8 cellular contexts compared by ENCODE assay signal in the genomic region with DNA sequence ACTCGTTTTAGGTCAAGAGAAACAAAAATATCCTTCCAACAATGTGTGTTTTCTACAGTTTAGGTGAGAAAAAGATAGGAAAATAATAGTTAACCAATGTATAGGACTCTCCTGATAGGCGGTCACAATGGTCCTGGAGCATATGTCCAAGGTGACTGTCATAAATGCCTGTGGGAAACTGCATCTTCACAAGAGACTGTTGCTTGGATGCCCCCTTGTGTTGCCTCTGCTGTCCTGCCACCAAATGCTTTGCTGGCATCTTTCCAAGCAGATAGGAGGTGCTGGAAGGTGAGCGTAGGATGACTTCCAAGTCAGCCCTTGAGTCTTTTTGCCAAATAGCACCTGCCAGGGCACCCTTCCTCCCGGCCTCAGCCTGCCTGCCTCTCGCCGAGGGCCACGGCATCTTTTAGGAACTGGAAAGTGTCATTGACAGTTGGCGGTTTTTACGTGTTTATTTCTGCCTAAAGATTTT. TPM values are rescaled to one million over a fixed set of nuclear protein-coding genes. Genes with fewer than 3 reads are reported as not detected.
A peak's percentile ranks its signal among the peaks of the same experiment; 100 is the strongest.
DNase-seq lines count a peak whose midpoint lies in the region; ATAC-seq, FAIRE-seq and TF ChIP-seq lines count a peak whose summit lies in the region.

No MANE protein-coding gene starts in this region.

- TF ChIP-seq POLR2A in body of pancreas (IDR thresholded peaks at IDR 0.05): no peak

- peak overlapping the region; percentile 91 for H3K27ac Mint-ChIP-seq in stimulated activated naive B cell treated with anti-CD40 and anti-IgM and Interleukin-4, amounts not matched to agents 10 μg/mL and 1 μg/mL and 100 μg/mL, for 72 hours

- H3K9me3 Mint-ChIP-seq in stimulated activated naive B cell treated with anti-CD40 and anti-IgM and Interleukin-4, amounts not matched to agents 10 μg/mL and 1 μg/mL and 100 μg/mL, for 72 hours: no peaks in the 10 kb centered on the region

- peak overlapping the region; percentile 70 for H3K4me2 ChIP-seq in Karpas-422 (ENCODE audit: low read depth, low read length, poor library complexity, severe bottlenecking)

- no peak overlapping the region for H2AFZ ChIP-seq in Karpas-422 (ENCODE audit: low read length)

- peak; percentile 70 for ATAC-seq in body of pancreas
- peak; percentile 54 to 57 for ATAC-seq in stimulated activated naive B cell treated with anti-CD40 and anti-IgM and Interleukin-4, amounts not matched to agents 10 μg/mL and 1 μg/mL and 100 μg/mL, for 72 hours (replicated peaks)

- peaks cover 23 to 53% of the 10 kb centered on the region in 2 donors for H3K4me1 Mint-ChIP-seq in stimulated activated naive B cell treated with anti-CD40 and anti-IgM and Interleukin-4, amounts not matched to agents 10 μg/mL and 1 μg/mL and 100 μg/mL, for 72 hours

- peaks cover 14% of the 10 kb centered on the region for H3K4me1 ChIP-seq in Karpas-422 (ENCODE audit: low read length)
- H3K4me1 ChIP-seq in body of pancreas: peaks cover 15% of the 10 kb centered on the region

- peak overlapping the region; percentile 77 to 83 for H3K4me3 Mint-ChIP-seq in stimulated activated naive B cell treated with anti-CD40 and anti-IgM and Interleukin-4, amounts not matched to agents 10 μg/mL and 1 μg/mL and 100 μg/mL, for 72 hours

- H3K27me3 ChIP-seq in Karpas-422 (ENCODE audit: low read length) (no peaks in the 10 kb centered on the region), body of pancreas (no peaks in the 10 kb centered on the region)

- H3K4me3 ChIP-seq in Karpas-422 (ENCODE audit: low read length) (peak overlapping the region; percentile 58), body of pancreas (no peak overlapping the region)

- peaks cover 28 to 43% of the 10 kb centered on the region in 2 donors for H3K36me3 Mint-ChIP-seq in stimulated activated naive B cell treated with anti-CD40 and anti-IgM and Interleukin-4, amounts not matched to agents 10 μg/mL and 1 μg/mL and 100 μg/mL, for 72 hours

- TF ChIP-seq CTCF in D721Med (IDR thresholded peaks at IDR 0.05; ENCODE audit: insufficient read depth, missing control alignments): peak; percentile 56
- TF ChIP-seq CTCF in body of pancreas (IDR thresholded peaks at IDR 0.05): peak; percentile 48 to 92 (median 79)

- H3K27ac ChIP-seq in Karpas-422 (ENCODE audit: low read length) (no peak overlapping the region), body of pancreas (peak overlapping the region in 2 of 4 donors; percentile 3 to 31)

- H3K36me3 ChIP-seq in Karpas-422 (ENCODE audit: insufficient read depth, low read length) (no peaks in the 10 kb centered on the region), body of pancreas (replicated peaks in 1 of 2; ENCODE audit: insufficient read depth in 1 of 2, low read depth in 2 of 2) (peaks cover 0 to 4% of the 10 kb centered on the region in 2 donors)

- no peak for FAIRE-seq in D721Med (lab: Jason Lieb, UNC)

- H3K9me3 ChIP-seq in Karpas-422 (ENCODE audit: low read length): no peaks in the 10 kb centered on the region
- no peaks in the 10 kb centered on the region for H3K9me3 ChIP-seq in body of pancreas

- peak overlapping the region; percentile 44 for H3K9ac ChIP-seq in Karpas-422 (ENCODE audit: low read length)

- WGBS in body of pancreas, 2 donors: 26 to 27% methylated on average over 9 of the region's 9 CpGs

- intact Hi-C loops in body of pancreas (cut with DNase I): no loop called here

- no peaks in the 10 kb centered on the region for H4K20me1 ChIP-seq in Karpas-422 (ENCODE audit: insufficient read depth, low read depth, low read length)

- H3K79me2 ChIP-seq in Karpas-422 (ENCODE audit: low read length): no peaks in the 10 kb centered on the region

- no peaks in the 10 kb centered on the region for H3K27me3 Mint-ChIP-seq in stimulated activated naive B cell treated with anti-CD40 and anti-IgM and Interleukin-4, amounts not matched to agents 10 μg/mL and 1 μg/mL and 100 μg/mL, for 72 hours

- H3K9me2 ChIP-seq in Karpas-422 (replicated peaks; ENCODE audit: insufficient read depth, low read length): no peaks in the 10 kb centered on the region

- DNase-seq in D721Med (ENCODE audit: insufficient read length, low spot score) (no peak), Karpas-422 (peak; percentile 88), T follicular helper cell (ENCODE audit: low read depth) (peak; percentile 65), body of pancreas (peak; percentile 74 to 83 (median 80)), kidney tubule cell (ENCODE audit: low spot score) (peak; percentile 66), NCI-H187 (lab: John Stamatoyannopoulos, UW) (no peak), NOMO-1 treated with dmso at 0.1 percent for 144 hours (lab: John Stamatoyannopoulos, UW; ENCODE audit: unreplicated experiment) (no peak)
- peak; percentile 28 for DNase-seq in stimulated activated naive B cell treated with anti-CD40 and anti-IgM and Interleukin-4, amounts not matched to agents 10 μg/mL and 1 μg/mL and 100 μg/mL, for 72 hours

RNA-seq across cellular contexts. Expression of gene SACM1L, which starts 24.1 kb away (rescaled TPM):
- 41.9 and 61.8 TPM in 2 replicates for total RNA-seq in Karpas-422 (2014; rRNA removed; shearing (Covaris generic); ENCODE audit: low replicate concordance)
- total RNA-seq in body of pancreas: 10 to 100 TPM; 25.1 to 49.5 TPM

Comparison
In these comparisons a context has a peak if more than half of its experiments do, and no peak if none do; other contexts are left out.
1. DNase-seq: peak in Karpas-422 (single experiment), T follicular helper cell (single experiment), body of pancreas (4 of 4), kidney tubule cell (single experiment) and stimulated activated naive B cell treated with anti-CD40 and anti-IgM and Interleukin-4, amounts not matched to agents 10 μg/mL and 1 μg/mL and 100 μg/mL, for 72 hours (single experiment); none in D721Med (single experiment), NCI-H187 (0 of 2) and NOMO-1 treated with dmso at 0.1 percent for 144 hours (single experiment).